Comparison of ENCODE assay signal across 9 cellular contexts in genomic region chr12:112121780-112122565, GRCh38. TPM values are rescaled to one million over a fixed set of nuclear protein-coding genes. Genes with fewer than 3 reads are reported as not detected.
DNase-seq lines count a peak whose midpoint lies in the region; ATAC-seq, FAIRE-seq and TF ChIP-seq lines count a peak whose summit lies in the region.
"Had no signal": no experiment of that assay in that cellular context is flagged by ENCODE, and none has a peak within 500 bp of the region (broad histone marks: within the 10 kb centered on the region; RNA-seq: fewer than 3 reads in every experiment).

No MANE protein-coding gene starts in this region.

- H3K4me3 Mint-ChIP-seq in CD14-positive monocyte, result no peak overlapping the region
- H3K4me3 Mint-ChIP-seq in activated CD8-positive, alpha-beta T cell treated with anti-CD3 and anti-CD28 coated beads for 36 hours, result no peak overlapping the region
- H3K4me3 Mint-ChIP-seq: activated naive CD8-positive, alpha-beta T cell treated with anti-CD3 and anti-CD28 coated beads, Interleukin-2, amount 50 U/mL, for 24 hours had no signal

- TF ChIP-seq CTCF in ascending aorta (IDR thresholded peaks at IDR 0.05), result no peak
- TF ChIP-seq CTCF in CD14-positive monocyte (IDR thresholded peaks at IDR 0.05), result no peak
- TF ChIP-seq CTCF in activated CD8-positive, alpha-beta T cell treated with anti-CD3 and anti-CD28 coated beads for 36 hours (IDR thresholded peaks at IDR 0.05), result no peak
- TF ChIP-seq CTCF in GM10266 (IDR thresholded peaks at IDR 0.05; ENCODE audit: control insufficient read depth, insufficient read depth, low read depth, missing control alignments), result no peak

- H3K9ac ChIP-seq in skeletal muscle tissue (ENCODE audit: low read depth in 1 of 3, low read length in 3 of 3), result peak overlapping the region; percentile 57 to 76 (median 69)

- H3K4me1 ChIP-seq in ascending aorta, result peaks cover 8 to 30% of the 10 kb centered on the region in 2 donors
- H3K4me1 ChIP-seq in right cardiac atrium (ENCODE audit: control insufficient read depth, insufficient read depth, low read length), result peaks cover 6% of the 10 kb centered on the region
- peaks cover 18 to 28% (median 28%) of the 10 kb centered on the region in 3 donors for H3K4me1 ChIP-seq in skeletal muscle tissue (ENCODE audit: control insufficient read depth in 3 of 3, insufficient read depth in 3 of 3, low read length in 3 of 3)

- peak overlapping the region in 1 of 2 donors; percentile 21 for H3K4me3 ChIP-seq in ascending aorta
- no peak overlapping the region for H3K4me3 ChIP-seq in right cardiac atrium (ENCODE audit: low read length)
- H3K4me3 ChIP-seq in skeletal muscle tissue (ENCODE audit: low read length in 3 of 3), result peak overlapping the region; percentile 51 to 64 (median 64)

- peak overlapping the region in 1 of 7 donors; percentile 61 for H3K27ac Mint-ChIP-seq in CD14-positive monocyte
- no peak overlapping the region for H3K27ac Mint-ChIP-seq in activated CD8-positive, alpha-beta T cell treated with anti-CD3 and anti-CD28 coated beads for 36 hours
- H3K27ac Mint-ChIP-seq: activated naive CD8-positive, alpha-beta T cell treated with anti-CD3 and anti-CD28 coated beads, Interleukin-2, amount 50 U/mL, for 24 hours had no signal

- H3K9me3 Mint-ChIP-seq in CD14-positive monocyte, result peaks cover 0 to 3% (median 0%) of the 10 kb centered on the region in 7 donors
- no peaks in the 10 kb centered on the region for H3K9me3 Mint-ChIP-seq in activated CD8-positive, alpha-beta T cell treated with anti-CD3 and anti-CD28 coated beads for 36 hours
- H3K9me3 Mint-ChIP-seq: activated naive CD8-positive, alpha-beta T cell treated with anti-CD3 and anti-CD28 coated beads, Interleukin-2, amount 50 U/mL, for 24 hours had no signal

- DNase-seq in H54 (ENCODE audit: insufficient read length, low spot score) (no peak), ascending aorta (ENCODE audit: low spot score in 2 of 2) (peak in 1 of 2 donors; percentile 83), right cardiac atrium (peak; percentile 81 to 92 (median 87)), CD14-positive monocyte (ENCODE audit: low spot score) (no peak), GM10266 (ENCODE audit: extremely low spot score) (no peak)
- DNase-seq in activated CD8-positive, alpha-beta T cell treated with anti-CD3 and anti-CD28 coated beads for 36 hours, result no peak
- DNase-seq: activated naive CD8-positive, alpha-beta T cell treated with anti-CD3 and anti-CD28 coated beads, Interleukin-2, amount 50 U/mL, for 24 hours had no signal

- H3K4me1 Mint-ChIP-seq in CD14-positive monocyte, result peaks cover 33% of the 10 kb centered on the region
- peaks cover 11% of the 10 kb centered on the region for H3K4me1 Mint-ChIP-seq in activated CD8-positive, alpha-beta T cell treated with anti-CD3 and anti-CD28 coated beads for 36 hours (ENCODE audit: low read depth)

- intact Hi-C loops in ascending aorta (cut with DNase I) (loop anchor here (10.0 kb wide), 1 partner anchor 177 kb away; no protein-coding TSS in a partner anchor), right cardiac atrium (cut with DNase I) (no loop called here), CD14-positive monocyte (cut with micrococcal nuclease) (loop anchor here in 1 of 2 donors (10.0 kb wide), 1 partner anchor 263 kb away; the partner anchor contains the start of gene HECTD4)
- intact Hi-C loops in activated CD8-positive, alpha-beta T cell treated with anti-CD3 and anti-CD28 coated beads for 36 hours (cut with micrococcal nuclease), result no loop called here

- TF ChIP-seq POLR2A in H54 (IDR thresholded peaks at IDR 0.05; ENCODE audit: low read depth, low read length), result no peak

- H3K27me3 ChIP-seq in ascending aorta (no peaks in the 10 kb centered on the region), right cardiac atrium (ENCODE audit: control insufficient read depth, insufficient read depth) (no peaks in the 10 kb centered on the region), skeletal muscle tissue (ENCODE audit: control insufficient read depth in 3 of 3, insufficient read depth in 3 of 3, low read length in 3 of 3) (no peaks in the 10 kb centered on the region)

- H3K36me3 ChIP-seq in ascending aorta (no peaks in the 10 kb centered on the region), skeletal muscle tissue (ENCODE audit: control insufficient read depth in 3 of 3, insufficient read depth in 3 of 3, low read length in 3 of 3) (peaks cover 0 to 2% (median 0%) of the 10 kb centered on the region in 3 donors)

- no peaks in the 10 kb centered on the region for H3K9me3 ChIP-seq in ascending aorta
- H3K9me3 ChIP-seq in right cardiac atrium (ENCODE audit: control insufficient read depth, low read length), result no peaks in the 10 kb centered on the region
- no peaks in the 10 kb centered on the region for H3K9me3 ChIP-seq in skeletal muscle tissue (ENCODE audit: control insufficient read depth in 3 of 3, low read length in 3 of 3)

- CTCF ChIA-PET in activated CD8-positive, alpha-beta T cell treated with anti-CD3 and anti-CD28 coated beads for 36 hours (lab: Charles Lee), result interaction anchor here (1.5 kb wide), 1 partner anchor 10 kb away, joined by 4 read pairs; no protein-coding TSS in a partner anchor

- peak; percentile 23 for FAIRE-seq in H54 (lab: Jason Lieb, UNC)

- H3K27me3 Mint-ChIP-seq in CD14-positive monocyte (ENCODE audit: low read depth in 3 of 3), result peaks cover 0 to 6% (median 0%) of the 10 kb centered on the region in 3 donors
- H3K27me3 Mint-ChIP-seq in activated CD8-positive, alpha-beta T cell treated with anti-CD3 and anti-CD28 coated beads for 36 hours, result no peaks in the 10 kb centered on the region
- H3K27me3 Mint-ChIP-seq: activated naive CD8-positive, alpha-beta T cell treated with anti-CD3 and anti-CD28 coated beads, Interleukin-2, amount 50 U/mL, for 24 hours had no signal

- H3K36me3 Mint-ChIP-seq in CD14-positive monocyte, result peaks cover 0 to under 1% of the 10 kb centered on the region in 2 donors
- peaks cover under 1% of the 10 kb centered on the region for H3K36me3 Mint-ChIP-seq in activated CD8-positive, alpha-beta T cell treated with anti-CD3 and anti-CD28 coated beads for 36 hours (ENCODE audit: low read depth)

- ATAC-seq in right cardiac atrium (peak; percentile 60 to 67), GM19467 (IDR thresholded peaks at IDR 0.05; ENCODE audit: unreplicated experiment) (no peak)
- no peak for ATAC-seq in activated CD8-positive, alpha-beta T cell treated with anti-CD3 and anti-CD28 coated beads for 36 hours
- ATAC-seq: activated naive CD8-positive, alpha-beta T cell treated with anti-CD3 and anti-CD28 coated beads, Interleukin-2, amount 50 U/mL, for 24 hours had no signal

- POLR2A ChIA-PET in activated CD8-positive, alpha-beta T cell treated with anti-CD3 and anti-CD28 coated beads for 36 hours (lab: Charles Lee), result interaction anchor here (4.7 to 8.3 kb wide), 2 partner anchors 8 to 15 kb away, joined by 67 to 117 read pairs; partner anchors contain the start of gene NAA25

- 34% methylated on average over 11 of the region's 11 CpGs for WGBS in right cardiac atrium

- H3K27ac ChIP-seq in ascending aorta, result peak overlapping the region; percentile 62 to 71
- peak overlapping the region; percentile 98 for H3K27ac ChIP-seq in right cardiac atrium (ENCODE audit: low read length)
- peak overlapping the region; percentile 73 for H3K27ac ChIP-seq in skeletal muscle tissue (ENCODE audit: low read depth, low read length)

RNA-seq across cellular contexts. Expression of gene TRAFD1, which starts 3.4 kb away (rescaled TPM):
- total RNA-seq in ascending aorta, result 9.3 TPM
- 10 to 100 TPM; 21.9 to 24.5 (median 23.9) TPM for total RNA-seq in right cardiac atrium
- polyA plus RNA-seq in right cardiac atrium, result 13.4 TPM
- total RNA-seq in skeletal muscle tissue, result 30.8 TPM
- 10 to 100 TPM; 82.3 to 83.6 TPM for polyA plus RNA-seq in CD14-positive monocyte
- 10 to 100 TPM; 34.6 to 35.8 TPM for total RNA-seq in activated CD8-positive, alpha-beta T cell treated with anti-CD3 and anti-CD28 coated beads for 36 hours

RNA-seq across cellular contexts. Expression of gene NAA25, which starts 13.4 kb away (rescaled TPM):
- total RNA-seq in ascending aorta (1.9 TPM), right cardiac atrium (10 to 100 TPM; 15.3 to 21.7 (median 18.0) TPM), skeletal muscle tissue (38.1 TPM)
- polyA plus RNA-seq in right cardiac atrium (4.6 TPM), CD14-positive monocyte (1 to 10 TPM; 4.3 to 7.3 TPM)
- total RNA-seq in activated CD8-positive, alpha-beta T cell treated with anti-CD3 and anti-CD28 coated beads for 36 hours, result 10 to 100 TPM; 46.0 to 48.3 TPM

Comparison
In these comparisons a context has a peak if more than half of its experiments do, and no peak if none do; other contexts are left out.
1. DNase-seq: peak in right cardiac atrium (3 of 3); none in H54 (single experiment), CD14-positive monocyte (single experiment), activated CD8-positive, alpha-beta T cell treated with anti-CD3 and anti-CD28 coated beads for 36 hours (single experiment) and GM10266 (single experiment).
2. ATAC-seq: peak in right cardiac atrium (2 of 2); none in activated CD8-positive, alpha-beta T cell treated with anti-CD3 and anti-CD28 coated beads for 36 hours (single experiment) and GM19467 (single experiment).
3. Peak in every context shown above with its lines, with median percentiles within 50 percentile points of each other: H3K27ac ChIP-seq.